ENCODE assay signal across 8 cellular contexts in genomic region chr14:76876076-76876475, GRCh38. TPM values are rescaled to one million over a fixed set of nuclear protein-coding genes. Genes with fewer than 3 reads are reported as not detected.
DNase-seq lines count a peak whose midpoint lies in the region; ATAC-seq and TF ChIP-seq lines count a peak whose summit lies in the region.

No MANE protein-coding gene starts in this region.

- TF ChIP-seq CTCF in GM06990 (IDR thresholded peaks at IDR 0.05; ENCODE audit: insufficient read depth, low read length, poor library complexity, severe bottlenecking), result peak; percentile 87
- TF ChIP-seq CTCF in NB4 (IDR thresholded peaks at IDR 0.05; ENCODE audit: low read depth, low read length), result peak; percentile 90
- peak; percentile 84 to 98 (median 92) for TF ChIP-seq CTCF in heart left ventricle (IDR thresholded peaks at IDR 0.05)
- peak; percentile 81 to 96 (median 90) for TF ChIP-seq CTCF in prostate gland (IDR thresholded peaks at IDR 0.05)

- WGBS in heart left ventricle, 4 donors, result 55 to 60% (median 58%) methylated on average over 3 of the region's 3 CpGs
- WGBS in prostate gland, result 62% methylated on average over 3 of the region's 3 CpGs

- H3K27ac ChIP-seq in heart left ventricle (no peak overlapping the region), prostate gland (no peak overlapping the region)

- H3K9me3 ChIP-seq in adipocyte (ENCODE audit: control insufficient read depth, low read length) (no peaks in the 10 kb centered on the region), heart left ventricle (no peaks in the 10 kb centered on the region), prostate gland (no peaks in the 10 kb centered on the region)

- no peak overlapping the region for H3K9ac ChIP-seq in adipocyte (ENCODE audit: low read length)

- peaks cover 2% of the 10 kb centered on the region for H3K27me3 ChIP-seq in GM06990 (replicated peaks; ENCODE audit: control insufficient read depth, insufficient read depth, low read length)
- peaks cover 10% of the 10 kb centered on the region for H3K27me3 ChIP-seq in adipocyte (replicated peaks; ENCODE audit: control insufficient read depth, insufficient read depth, low read length)
- no peaks in the 10 kb centered on the region for H3K27me3 ChIP-seq in heart left ventricle
- H3K27me3 ChIP-seq in prostate gland (replicated peaks; ENCODE audit: insufficient read depth), result no peaks in the 10 kb centered on the region

- no peak for TF ChIP-seq POLR2A in NB4 (IDR thresholded peaks at IDR 0.05; ENCODE audit: extremely low read depth, insufficient read length)
- no peak for TF ChIP-seq POLR2A in heart left ventricle (IDR thresholded peaks at IDR 0.05)
- TF ChIP-seq POLR2A in prostate gland (IDR thresholded peaks at IDR 0.05), result no peak

- ATAC-seq in SK-N-SH treated with all-trans-retinoic acid at 6 μM for 48 hours (peak; percentile 96), heart left ventricle (peak; percentile 75 to 90 (median 88)), HG03520 (IDR thresholded peaks at IDR 0.05; ENCODE audit: unreplicated experiment) (no peak), HG02763 (IDR thresholded peaks at IDR 0.05; ENCODE audit: unreplicated experiment) (no peak)

- H3K4me1 ChIP-seq in adipocyte (ENCODE audit: control insufficient read depth, insufficient read depth, low read length) (no peaks in the 10 kb centered on the region), heart left ventricle (peaks cover 0 to 5% (median 0%) of the 10 kb centered on the region in 12 donors), prostate gland (replicated peaks) (no peaks in the 10 kb centered on the region)

- H3K4me3 ChIP-seq in GM06990 (replicated peaks; ENCODE audit: low read depth, low read length), result no peak overlapping the region
- no peak overlapping the region for H3K4me3 ChIP-seq in NB4 (ENCODE audit: low read depth, low read length)
- no peak overlapping the region for H3K4me3 ChIP-seq in adipocyte (ENCODE audit: low read length)
- no peak overlapping the region for H3K4me3 ChIP-seq in heart left ventricle
- no peak overlapping the region for H3K4me3 ChIP-seq in prostate gland

- H3K36me3 ChIP-seq in GM06990 (ENCODE audit: control insufficient read depth, insufficient read depth, low read length) (no peaks in the 10 kb centered on the region), adipocyte (ENCODE audit: control insufficient read depth, insufficient read depth, low read length, severe bottlenecking) (no peaks in the 10 kb centered on the region), heart left ventricle (no peaks in the 10 kb centered on the region), prostate gland (no peaks in the 10 kb centered on the region)

- DNase-seq in GM06990 (ENCODE audit: extremely low read depth, insufficient read length), result no peak
- peak; percentile 71 for DNase-seq in NB4 (ENCODE audit: low read depth)
- DNase-seq in adipocyte (ENCODE audit: low read depth), result peak; percentile 88
- peak in 4 of 5 donors; percentile 54 to 65 (median 62) for DNase-seq in heart left ventricle
- peak; percentile 56 for DNase-seq in prostate gland (ENCODE audit: low spot score)

- intact Hi-C loops in heart left ventricle (cut with DNase I) (loop anchor here (1.0 to 10.0 kb wide), 13 partner anchors 36 to 441 kb away; no protein-coding TSS in a partner anchor), prostate gland (cut with DNase I) (loop anchor here (2.0 to 10.0 kb wide), 2 partner anchors 37 to 439 kb away; no protein-coding TSS in a partner anchor)

TF ChIP-seq in SK-N-SH treated with all-trans-retinoic acid at 6 μM for 48 hours, 23 proteins besides CTCF, POLR2A, EP300 and RAD21:
- TF ChIP-seq PPARA (CRISPR knock-in tag; IDR thresholded peaks at IDR 0.05; ENCODE audit: borderline replicate concordance), result no peak

RNA-seq across cellular contexts. Expression of gene LRRC74A, which starts 49.9 kb away (rescaled TPM):
- not detected for total RNA-seq in heart left ventricle
- not detected for polyA plus RNA-seq in heart left ventricle
- 1 to 10 TPM in 1 of 2 donors, not detected in 1; 6.0 TPM for total RNA-seq in prostate gland

Comparison
In these comparisons a context has a peak if more than half of its experiments do, and no peak if none do; other contexts are left out.
1. ATAC-seq: peak in SK-N-SH treated with all-trans-retinoic acid at 6 μM for 48 hours (single experiment) and heart left ventricle (4 of 4); none in HG03520 (single experiment) and HG02763 (single experiment).
2. Peak in every context shown above with its lines, with median percentiles within 50 percentile points of each other: CTCF ChIP-seq.